In genomic region chr22:40709752-40710413, GRCh38 we compare ENCODE assay signal across 12 cellular contexts. TPM values are rescaled to one million over a fixed set of nuclear protein-coding genes. Genes with fewer than 3 reads are reported as not detected.
DNase-seq lines count a peak whose midpoint lies in the region; ATAC-seq and TF ChIP-seq lines count a peak whose summit lies in the region.
"Had no signal": no experiment of that assay in that cellular context is flagged by ENCODE, and none has a peak within 500 bp of the region (broad histone marks: within the 10 kb centered on the region; RNA-seq: fewer than 3 reads in every experiment).

No MANE protein-coding gene starts in this region.

- H3K27ac ChIP-seq in DND-41 (ENCODE audit: low read length) (peak overlapping the region; percentile 21; the same call in 1 of the 2 replicates), neural progenitor cell (no peak overlapping the region)

- no peak overlapping the region for H3K4me3 Mint-ChIP-seq in neural progenitor cell
- H3K4me3 Mint-ChIP-seq: dendritic cell treated with granulocyte-macrophage colony-stimulating factor and Interleukin-4, amounts not matched to agents 40 ng/mL and 50 ng/mL, for 4 days had no signal

- H3K27me3 Mint-ChIP-seq in neural progenitor cell (ENCODE audit: insufficient read depth, low read depth): peaks cover 21% of the 10 kb centered on the region

- no peak overlapping the region for H3K4me3 ChIP-seq in DND-41 (ENCODE audit: low read depth in 1 of 2, low read length in 2 of 2)
- H3K4me3 ChIP-seq in neural progenitor cell: no peak overlapping the region

- H3K4me1 ChIP-seq in DND-41 (ENCODE audit: insufficient read depth, low read length) (peaks cover 3% of the 10 kb centered on the region; the same call in 1 of the 2 replicates), neural progenitor cell (peaks cover 23% of the 10 kb centered on the region)

- no peaks in the 10 kb centered on the region for H4K20me1 ChIP-seq in DND-41 (ENCODE audit: insufficient read depth, low read length)
- H4K20me1 ChIP-seq in neural progenitor cell (ENCODE audit: low read depth): peaks cover 13% of the 10 kb centered on the region

- H3K36me3 ChIP-seq in DND-41 (ENCODE audit: insufficient read depth, low read length): no peaks in the 10 kb centered on the region
- H3K36me3 ChIP-seq in neural progenitor cell: no peaks in the 10 kb centered on the region

- no peaks in the 10 kb centered on the region for H3K27me3 ChIP-seq in DND-41 (ENCODE audit: insufficient read depth, low read length, poor library complexity)
- no peaks in the 10 kb centered on the region for H3K27me3 ChIP-seq in neural progenitor cell

- H3K9ac ChIP-seq in DND-41 (ENCODE audit: low read depth, low read length): no peak overlapping the region
- H3K9ac ChIP-seq in neural progenitor cell: no peak overlapping the region

- DNase-seq in DND-41 (no peak), SK-MEL-5 (ENCODE audit: low read depth, low spot score) (peak; percentile 35), fibroblast of peridontal ligament (ENCODE audit: extremely low read depth) (peak; percentile 79), neural progenitor cell (ENCODE audit: low spot score) (no peak), NAMALWA (ENCODE audit: low spot score) (no peak), RKO (ENCODE audit: low spot score) (no peak)

- H3K9me3 Mint-ChIP-seq in neural progenitor cell: peaks cover 10% of the 10 kb centered on the region
- H3K9me3 Mint-ChIP-seq: dendritic cell treated with granulocyte-macrophage colony-stimulating factor and Interleukin-4, amounts not matched to agents 40 ng/mL and 50 ng/mL, for 4 days had no signal

- H2AFZ ChIP-seq in DND-41 (ENCODE audit: low read depth, low read length) (peak overlapping the region; percentile 45; the same call in 1 of the 2 replicates), neural progenitor cell (replicated peaks) (peak overlapping the region; percentile 48)

- H3K4me2 ChIP-seq in DND-41 (ENCODE audit: insufficient read depth, low read length) (no peak overlapping the region), neural progenitor cell (no peak overlapping the region)

- TF ChIP-seq CTCF in DND-41 (IDR thresholded peaks at IDR 0.05; ENCODE audit: borderline replicate concordance, extremely low read depth, low read length, poor library complexity, severe bottlenecking) (no peak), neural progenitor cell (IDR thresholded peaks at IDR 0.05) (no peak)

- H3K9me3 ChIP-seq in DND-41 (ENCODE audit: insufficient read depth, low read length, severe bottlenecking) (peaks cover 9% of the 10 kb centered on the region), neural progenitor cell (ENCODE audit: low read depth) (no peaks in the 10 kb centered on the region)

- ATAC-seq in DND-41 (ENCODE audit: insufficient read depth, low read depth) (peak; percentile 45; the same call in 1 of the 3 replicates), GM21360 (IDR thresholded peaks at IDR 0.05; ENCODE audit: unreplicated experiment) (no peak), GM21786 (IDR thresholded peaks at IDR 0.05; ENCODE audit: unreplicated experiment) (no peak)

- H3K27ac Mint-ChIP-seq in neural progenitor cell: peak overlapping the region; percentile 48
- H3K27ac Mint-ChIP-seq: dendritic cell treated with granulocyte-macrophage colony-stimulating factor and Interleukin-4, amounts not matched to agents 40 ng/mL and 50 ng/mL, for 4 days had no signal

- no peaks in the 10 kb centered on the region for H3K36me3 Mint-ChIP-seq in neural progenitor cell

- H3K79me2 ChIP-seq in DND-41 (ENCODE audit: insufficient read depth, low read length): no peaks in the 10 kb centered on the region
- H3K79me2 ChIP-seq in neural progenitor cell (ENCODE audit: low read depth): no peaks in the 10 kb centered on the region

- in situ Hi-C loops in SK-MEL-5 (cut with HindIII; ENCODE audit: low pct_unique_long_range_greater_than_20kb, low sequenced_read_pairs): no loop called here

- peaks cover 23% of the 10 kb centered on the region for H3F3A ChIP-seq in neural progenitor cell (ENCODE audit: low read depth)

- peaks cover 47% of the 10 kb centered on the region for H3K4me1 Mint-ChIP-seq in neural progenitor cell

RNA-seq across cellular contexts. Expression of gene MCHR1, which starts 30.6 kb away (rescaled TPM):
- total RNA-seq in SK-MEL-5 (2014; rRNA removed; shearing (Covaris generic)): not detected in 2 replicates
- not detected in 2 replicates for polyA plus RNA-seq in SK-MEL-5 (2015; cell fraction: cytosol; rRNA removed)
- not detected in 2 replicates for polyA plus RNA-seq in SK-MEL-5 (2015; cell fraction: nucleus; rRNA removed)
- total RNA-seq in neural progenitor cell (ENCODE audit: low replicate concordance): 0.45 and 2.1 TPM in 2 replicates
- total RNA-seq: Daoy, mononuclear cell, NCI-H460 had no signal

Comparison
In these comparisons a context has a peak if more than half of its experiments do, and no peak if none do; other contexts are left out.
1. DNase-seq: peak in SK-MEL-5 (single experiment) and fibroblast of peridontal ligament (single experiment); none in DND-41 (single experiment), neural progenitor cell (single experiment), NAMALWA (single experiment) and RKO (single experiment).